ENCODE assay signal across 20 cellular contexts in genomic region chr3:24769918-24770317, GRCh38.
A peak's percentile ranks its signal among the peaks of the same experiment; 100 is the strongest.
DNase-seq lines count a peak whose midpoint lies in the region; ATAC-seq, FAIRE-seq and TF ChIP-seq lines count a peak whose summit lies in the region.
"Had no signal": no experiment of that assay in that cellular context is flagged by ENCODE, and none has a peak within 500 bp of the region (broad histone marks: within the 10 kb centered on the region; RNA-seq: fewer than 3 reads in every experiment).

No MANE protein-coding gene starts in this region.

- no peaks in the 10 kb centered on the region for H3K27me3 ChIP-seq in K562 (ENCODE audit: control insufficient read depth in 2 of 2, insufficient read depth in 2 of 2, low read length in 2 of 2)
- H3K27me3 ChIP-seq: BLaER1 treated with 17β-estradiol and CSF1 and Interleukin-3, amounts not matched to agents 10 nM and 100 nM had no signal

- H3K4me3 ChIP-seq in A549: no peak overlapping the region
- no peak overlapping the region for H3K4me3 ChIP-seq in HEK293 (ENCODE audit: low read depth, low read length)
- no peak overlapping the region for H3K4me3 ChIP-seq in K562
- H3K4me3 ChIP-seq: BLaER1 treated with 17β-estradiol and CSF1 and Interleukin-3, amounts not matched to agents 10 nM and 100 nM had no signal

- CTCF ChIA-PET in A549 (lab: Yijun Ruan, JAX): interaction anchor here (1.1 kb wide), 1 partner anchor 823 kb away, joined by 3 read pairs; no protein-coding TSS in a partner anchor
- CTCF ChIA-PET in HEK293 (lab: Yijun Ruan, JAX): interaction anchor here (0.6 kb wide), 1 partner anchor 504 kb away, joined by 3 read pairs; no protein-coding TSS in a partner anchor
- CTCF ChIA-PET in K562 (lab: Yijun Ruan, JAX; ENCODE audit: low intra/inter-chr PET ratio): no interaction called here
- CTCF ChIA-PET in HEK293T (lab: Yijun Ruan, JAX): interaction anchor here (0.6 kb wide), 1 partner anchor 62 kb away, joined by 7 read pairs; no protein-coding TSS in a partner anchor

- no peak for TF ChIP-seq POLR2A in A549 (IDR thresholded peaks at IDR 0.05; ENCODE audit: low read length)
- TF ChIP-seq POLR2A in K562 (conservative IDR thresholded peaks at IDR 0.05): no peak

- no peaks in the 10 kb centered on the region for H3K9me1 ChIP-seq in K562 (ENCODE audit: control insufficient read depth, insufficient read depth, low read length)

- BruUV-seq in K562 (replicated peaks; lab: Mats Ljungman, UMichigan): no TSS peak

- in situ Hi-C loops in K562 (cut with MboI): no loop called here

- intact Hi-C loops in K562 (cut with micrococcal nuclease): no loop called here

- TF ChIP-seq RAD21 in A549 (conservative IDR thresholded peaks at IDR 0.05 in 1 of 2, IDR thresholded peaks at IDR 0.05 in 1 of 2): no peak
- no peak for TF ChIP-seq RAD21 in K562 (CRISPR knock-in tag; conservative IDR thresholded peaks at IDR 0.05 in 1 of 2, IDR thresholded peaks at IDR 0.05 in 1 of 2)

- H3K9me3 ChIP-seq in A549 (no peaks in the 10 kb centered on the region), HEK293 (ENCODE audit: control insufficient read depth, insufficient read depth, low read depth, low read length) (no peaks in the 10 kb centered on the region), K562 (replicated peaks; ENCODE audit: control insufficient read depth, insufficient read depth, low read depth, low read length) (no peaks in the 10 kb centered on the region)
- H3K9me3 ChIP-seq: BLaER1 treated with 17β-estradiol and CSF1 and Interleukin-3, amounts not matched to agents 10 nM and 100 nM; Caco-2 had no signal

- H3K79me2 ChIP-seq in K562 (ENCODE audit: control insufficient read depth, insufficient read depth, low read length): no peaks in the 10 kb centered on the region

- H4K20me1 ChIP-seq in K562 (replicated peaks; ENCODE audit: control insufficient read depth, insufficient read depth, low read length): no peaks in the 10 kb centered on the region
- H4K20me1 ChIP-seq: BLaER1 treated with 17β-estradiol and CSF1 and Interleukin-3, amounts not matched to agents 10 nM and 100 nM had no signal

- H3K27ac ChIP-seq in A549 (no peak overlapping the region), HEK293 (ENCODE audit: extremely low read depth, low read depth, low read length) (no peak overlapping the region), K562 (ENCODE audit: extremely low read depth, low read depth, low read length) (no peak overlapping the region)
- H3K27ac ChIP-seq: BLaER1 treated with 17β-estradiol and CSF1 and Interleukin-3, amounts not matched to agents 10 nM and 100 nM; C4-2B had no signal

- POLR2A ChIA-PET in A549 (lab: Yijun Ruan, JAX): no interaction called here
- POLR2A ChIA-PET in HEK293 (lab: Yijun Ruan, JAX): no interaction called here
- POLR2A ChIA-PET in K562 (lab: Yijun Ruan, JAX): no interaction called here
- POLR2A ChIA-PET in HEK293T (lab: Yijun Ruan, JAX): no interaction called here

- no peak overlapping the region for H3K4me2 ChIP-seq in A549
- no peak overlapping the region for H3K4me2 ChIP-seq in K562 (ENCODE audit: insufficient read depth, low read length)
- H3K4me2 ChIP-seq: BLaER1 treated with 17β-estradiol and CSF1 and Interleukin-3, amounts not matched to agents 10 nM and 100 nM had no signal

- no peak overlapping the region for H3K9ac ChIP-seq in K562 (ENCODE audit: insufficient read depth in 1 of 2, low read depth in 2 of 2, low read length in 2 of 2)
- H3K9ac ChIP-seq: BLaER1 treated with 17β-estradiol and CSF1 and Interleukin-3, amounts not matched to agents 10 nM and 100 nM had no signal

- no peaks in the 10 kb centered on the region for H3K36me3 ChIP-seq in HEK293 (ENCODE audit: control insufficient read depth in 2 of 2, insufficient read depth in 1 of 2, low read length in 2 of 2)
- H3K36me3 ChIP-seq in K562 (ENCODE audit: control insufficient read depth, insufficient read depth, low read length): no peaks in the 10 kb centered on the region
- H3K36me3 ChIP-seq: BLaER1 treated with 17β-estradiol and CSF1 and Interleukin-3, amounts not matched to agents 10 nM and 100 nM had no signal

- no peak for TF ChIP-seq CTCF in A549 (IDR thresholded peaks at IDR 0.05)
- TF ChIP-seq CTCF in HEK293 (tag by site-specific recombination; IDR thresholded peaks at IDR 0.05): no peak
- TF ChIP-seq CTCF in K562 (IDR thresholded peaks at IDR 0.05 in 2 of 3, conservative IDR thresholded peaks at IDR 0.05 in 1 of 3; ENCODE audit: insufficient read depth in 2 of 3, low read depth in 1 of 3, low read length in 3 of 3): no peak

- no peak for FAIRE-seq in A549 (lab: Jason Lieb, UNC)
- FAIRE-seq in K562 (lab: Jason Lieb, UNC): no peak
- FAIRE-seq: A204.1, D721Med, G401.6, GM12891, GM19239 had no signal

- no peaks in the 10 kb centered on the region for H3K4me1 ChIP-seq in A549
- H3K4me1 ChIP-seq in HEK293 (ENCODE audit: control insufficient read depth, insufficient read depth, low read length): no peaks in the 10 kb centered on the region
- H3K4me1 ChIP-seq in K562 (replicated peaks in 1 of 2; ENCODE audit: control insufficient read depth in 2 of 2, insufficient read depth in 2 of 2, low read length in 2 of 2): no peaks in the 10 kb centered on the region
- H3K4me1 ChIP-seq: BLaER1 treated with 17β-estradiol and CSF1 and Interleukin-3, amounts not matched to agents 10 nM and 100 nM; Caco-2 had no signal

- no peak for TF ChIP-seq EP300 in A549 (IDR thresholded peaks at IDR 0.05)
- no peak for TF ChIP-seq EP300 in K562 (IDR thresholded peaks at IDR 0.05; ENCODE audit: low read length)

- ATAC-seq in A549: no peak
- ATAC-seq in K562: no peak
- ATAC-seq: CD8-positive, alpha-beta T cell had no signal

- no peak overlapping the region for H2AFZ ChIP-seq in K562 (ENCODE audit: low read depth, low read length)

- no peak for DNase-seq in A549 (ENCODE audit: low read depth in 1 of 2, low spot score in 1 of 2)
- DNase-seq in K562 (ENCODE audit: extremely low read depth in 1 of 4, low spot score in 3 of 4): no peak
- no peak for DNase-seq in stimulated activated CD4-positive, alpha-beta T cell treated with anti-CD3 and anti-CD28 coated beads, Interleukin-12 subunit alpha, Interleukin-12 subunit beta, amount 100 ng/mL, for 4 hours
- DNase-seq in HEK293T (ENCODE audit: extremely low spot score): no peak
- DNase-seq: 8988T; AML-193; Caco-2; Calu3; CD4-positive, alpha-beta T cell; CD8-positive, alpha-beta T cell; DMS79 treated with DMSO at 0.1 percent for 48 hours; GF-D8 had no signal

TF ChIP-seq in HEK293, 187 proteins besides CTCF, POLR2A, EP300 and RAD21:
- 0 out of 2 replicates have a peak, but pooled peaks have one; percentile 10 for TF ChIP-seq ZNF654 (tag by site-specific recombination; IDR thresholded peaks at IDR 0.05; ENCODE audit: low read depth)
- no peak for TF ChIP-seq IKZF3 (tag by site-specific recombination; IDR thresholded peaks at IDR 0.05)

TF ChIP-seq in K562, 482 proteins besides CTCF, POLR2A, EP300 and RAD21 (continues in another document):
- peak; percentile 28; the same call in 1 of the 2 replicates for TF ChIP-seq MAFK (IDR thresholded peaks at IDR 0.05; ENCODE audit: low read length)
- TF ChIP-seq POLR2H (tag; IDR thresholded peaks at IDR 0.05; ENCODE audit: low read depth): no peak
- TF ChIP-seq ATF1 (CRISPR knock-in tag; IDR thresholded peaks at IDR 0.05): no peak
- no peak for TF ChIP-seq ATF1 (tag; IDR thresholded peaks at IDR 0.05)
- TF ChIP-seq SAP30 (IDR thresholded peaks at IDR 0.05; ENCODE audit: borderline replicate concordance, insufficient read depth, low read depth, low read length, poor library complexity, severe bottlenecking): no peak
- TF ChIP-seq XRCC5 (IDR thresholded peaks at IDR 0.05; ENCODE audit: low read depth, low read length): no peak
- no peak for TF ChIP-seq NBN (IDR thresholded peaks at IDR 0.05; ENCODE audit: low read depth)
- peak; percentile 28; the same call in 1 of the 2 replicates for TF ChIP-seq C11orf30 (IDR thresholded peaks at IDR 0.05; ENCODE audit: low read depth)
- no peak for TF ChIP-seq CHD2 (IDR thresholded peaks at IDR 0.05; ENCODE audit: low read depth, low read length)
- no peak for TF ChIP-seq CREM (IDR thresholded peaks at IDR 0.05; ENCODE audit: low read depth)
- peak; percentile 64 for TF ChIP-seq ZNF316 (IDR thresholded peaks at IDR 0.05)
- TF ChIP-seq HNRNPL (IDR thresholded peaks at IDR 0.05; ENCODE audit: low read depth, low read length): no peak
- no peak for TF ChIP-seq ETV6 (IDR thresholded peaks at IDR 0.05; ENCODE audit: borderline replicate concordance in 1 of 2, low read depth in 2 of 2, low read length in 1 of 2)
- no peak for TF ChIP-seq ETV6 (CRISPR knock-in tag; IDR thresholded peaks at IDR 0.05; ENCODE audit: borderline replicate concordance)
- no peak for TF ChIP-seq ZNF384 (IDR thresholded peaks at IDR 0.05; ENCODE audit: low read depth, low read length)

TF ChIP-seq in HEK293T, 16 proteins besides CTCF, POLR2A, EP300 and RAD21:
- no peak for TF ChIP-seq HDGF (IDR thresholded peaks at IDR 0.05; ENCODE audit: borderline replicate concordance)
